17 cellular contexts compared by ENCODE assay signal in the genomic region with DNA sequence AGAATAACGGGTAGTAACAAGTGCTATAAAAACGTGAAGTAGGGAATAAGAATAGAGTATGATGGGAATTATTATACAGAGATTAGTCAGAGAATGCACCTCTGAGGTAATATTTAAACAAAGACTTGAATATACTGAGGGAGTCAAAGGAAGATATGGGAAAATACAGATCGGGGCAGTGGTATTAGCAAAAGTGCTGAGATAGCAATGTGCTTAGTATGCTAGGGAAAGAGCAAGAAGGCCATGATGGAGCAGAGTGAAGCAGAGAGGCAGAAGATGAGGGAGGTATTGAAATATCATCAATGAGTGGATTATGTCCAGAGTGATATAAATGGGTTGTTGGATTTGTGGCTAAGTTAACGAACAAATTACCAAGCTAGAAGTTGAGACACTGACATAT.
"Had no signal": no experiment of that assay in that cellular context is flagged by ENCODE, and none has a peak within 500 bp of the region (broad histone marks: within the 10 kb centered on the region; RNA-seq: fewer than 3 reads in every experiment).

No MANE protein-coding gene starts in this region.

- H3K4me1 Mint-ChIP-seq: neural crest cell had no signal

- H3K27me3 ChIP-seq: dorsolateral prefrontal cortex, heart left ventricle, right atrium auricular region, tibial artery, upper lobe of left lung, uterus had no signal

- H3K4me3 ChIP-seq: dorsolateral prefrontal cortex, heart left ventricle, right atrium auricular region, tibial artery, upper lobe of left lung, uterus had no signal

- H3K9me3 ChIP-seq: heart left ventricle, right atrium auricular region, tibial artery, upper lobe of left lung, uterus had no signal

- H3K36me3 Mint-ChIP-seq: natural killer cell had no signal

- H3K4me3 Mint-ChIP-seq: natural killer cell; neural crest cell; stimulated activated effector memory CD8-positive, alpha-beta T cell treated with anti-CD3 and anti-CD28 coated beads, Interleukin-12 subunit alpha, Interleukin-12 subunit beta, amount 100 ng/mL, for 72 hours; stimulated activated naive CD8-positive, alpha-beta T cell treated with anti-CD3 and anti-CD28 coated beads, Interleukin-15, Interleukin-2, amounts not matched to agents 100 ng/mL and 50 ng/mL, for 24 hours had no signal

- H3K36me3 ChIP-seq: right atrium auricular region, tibial artery, upper lobe of left lung, uterus had no signal

- H3K4me1 ChIP-seq: right atrium auricular region, upper lobe of left lung, uterus had no signal

- H3K27me3 Mint-ChIP-seq: stimulated activated naive CD8-positive, alpha-beta T cell treated with anti-CD3 and anti-CD28 coated beads, Interleukin-15, Interleukin-2, amounts not matched to agents 100 ng/mL and 50 ng/mL, for 24 hours had no signal

- ATAC-seq: left colon; natural killer cell; stimulated activated effector memory CD8-positive, alpha-beta T cell treated with anti-CD3 and anti-CD28 coated beads, Interleukin-12 subunit alpha, Interleukin-12 subunit beta, amount 100 ng/mL, for 72 hours had no signal

- H3K27ac ChIP-seq: heart left ventricle, right atrium auricular region, upper lobe of left lung had no signal

- DNase-seq: cortex of kidney; dorsolateral prefrontal cortex; effector CD8-positive, alpha-beta T cell; heart left ventricle; hippocampal formation; left colon; natural killer cell; posterior cingulate gyrus; stimulated activated CD4-positive, alpha-beta T cell treated with anti-CD3 and anti-CD28 coated beads, Interleukin-4, amount 100 ng/mL, for 1 hour; stimulated activated CD8-positive, alpha-beta memory T cell treated with anti-CD3 and anti-CD28 coated beads, Interleukin-4, amount 100 ng/mL, for 48 hours; tibial artery; upper lobe of left lung; uterus had no signal

- H3K27ac Mint-ChIP-seq: natural killer cell; stimulated activated effector memory CD8-positive, alpha-beta T cell treated with anti-CD3 and anti-CD28 coated beads, Interleukin-12 subunit alpha, Interleukin-12 subunit beta, amount 100 ng/mL, for 72 hours; stimulated activated naive CD8-positive, alpha-beta T cell treated with anti-CD3 and anti-CD28 coated beads, Interleukin-15, Interleukin-2, amounts not matched to agents 100 ng/mL and 50 ng/mL, for 24 hours had no signal

- H3K9me3 Mint-ChIP-seq: natural killer cell; stimulated activated effector memory CD8-positive, alpha-beta T cell treated with anti-CD3 and anti-CD28 coated beads, Interleukin-12 subunit alpha, Interleukin-12 subunit beta, amount 100 ng/mL, for 72 hours; stimulated activated naive CD8-positive, alpha-beta T cell treated with anti-CD3 and anti-CD28 coated beads, Interleukin-15, Interleukin-2, amounts not matched to agents 100 ng/mL and 50 ng/mL, for 24 hours had no signal
